In genomic region chr18:45197526-45197970, GRCh38 we compare ENCODE assay signal across 9 cellular contexts.
DNase-seq lines count a peak whose midpoint lies in the region; ATAC-seq and TF ChIP-seq lines count a peak whose summit lies in the region.
"Had no signal": no experiment of that assay in that cellular context is flagged by ENCODE, and none has a peak within 500 bp of the region (broad histone marks: within the 10 kb centered on the region; RNA-seq: fewer than 3 reads in every experiment).

No MANE protein-coding gene starts in this region.

- no peaks in the 10 kb centered on the region for H3K27me3 Mint-ChIP-seq in mesothelial cell of epicardium (ENCODE audit: low read depth)

- H3K4me3 ChIP-seq in cardiac fibroblast (replicated peaks in 1 of 2; ENCODE audit: low read depth in 2 of 2, low read length in 2 of 2) (no peak overlapping the region), esophagus squamous epithelium (no peak overlapping the region)
- H3K4me3 ChIP-seq: skin epidermis had no signal

- no peaks in the 10 kb centered on the region for H3K36me3 ChIP-seq in esophagus squamous epithelium

- intact Hi-C loops in esophagus squamous epithelium (cut with DNase I) = no loop called here

- ATAC-seq in GM19395 (IDR thresholded peaks at IDR 0.05; ENCODE audit: unreplicated experiment) = peak; percentile 97
- ATAC-seq in HG03196 (IDR thresholded peaks at IDR 0.05; ENCODE audit: unreplicated experiment) = peak; percentile 99

- H3K4me1 ChIP-seq in esophagus squamous epithelium = no peaks in the 10 kb centered on the region

- 61 to 87% methylated on average over 4 to 5 of the region's 5 CpGs for WGBS in esophagus squamous epithelium, 2 donors

- no peaks in the 10 kb centered on the region for H3K4me1 Mint-ChIP-seq in mesothelial cell of epicardium

- H3K9me3 ChIP-seq in esophagus squamous epithelium = no peaks in the 10 kb centered on the region

- H3K9me3 Mint-ChIP-seq in mesothelial cell of epicardium = peaks cover 18% of the 10 kb centered on the region

- no peak overlapping the region for H3K27ac ChIP-seq in esophagus squamous epithelium
- H3K27ac ChIP-seq: skin epidermis had no signal

- no peaks in the 10 kb centered on the region for H3K36me3 Mint-ChIP-seq in mesothelial cell of epicardium

- TF ChIP-seq POLR2A in esophagus squamous epithelium (IDR thresholded peaks at IDR 0.05) = no peak

- no peak overlapping the region for H3K27ac Mint-ChIP-seq in mesothelial cell of epicardium

- no peaks in the 10 kb centered on the region for H3K27me3 ChIP-seq in esophagus squamous epithelium

- no peak overlapping the region for H3K4me3 Mint-ChIP-seq in mesothelial cell of epicardium

- TF ChIP-seq CTCF in cardiac fibroblast (IDR thresholded peaks at IDR 0.05; ENCODE audit: low read depth, low read length) (no peak), mesothelial cell of epicardium (IDR thresholded peaks at IDR 0.05; ENCODE audit: unreplicated experiment) (no peak), esophagus squamous epithelium (IDR thresholded peaks at IDR 0.05) (no peak)

- DNase-seq in DMS79 (lab: John Stamatoyannopoulos, UW) (peak; percentile 93), cardiac fibroblast (ENCODE audit: low read depth in 2 of 2) (peak; percentile 60 to 69), mesothelial cell of epicardium (ENCODE audit: low spot score in 2 of 2, unreplicated experiment in 2 of 2) (no peak), SHP77 treated with DMSO at 0.1 percent for 48 hours (lab: John Stamatoyannopoulos, UW) (no peak), HUDEP-2 (lab: John Stamatoyannopoulos, UW; ENCODE audit: unreplicated experiment in 76 of 76) (no peak), esophagus squamous epithelium (lab: John Stamatoyannopoulos, UW) (no peak)

Comparison
In these comparisons a context has a peak if more than half of its experiments do, and no peak if none do; other contexts are left out.
1. DNase-seq: peak in DMS79 (single experiment) and cardiac fibroblast (2 of 2); none in mesothelial cell of epicardium (0 of 2), SHP77 treated with DMSO at 0.1 percent for 48 hours (single experiment), HUDEP-2 (0 of 76) and esophagus squamous epithelium (single experiment).